In the genomic region with DNA sequence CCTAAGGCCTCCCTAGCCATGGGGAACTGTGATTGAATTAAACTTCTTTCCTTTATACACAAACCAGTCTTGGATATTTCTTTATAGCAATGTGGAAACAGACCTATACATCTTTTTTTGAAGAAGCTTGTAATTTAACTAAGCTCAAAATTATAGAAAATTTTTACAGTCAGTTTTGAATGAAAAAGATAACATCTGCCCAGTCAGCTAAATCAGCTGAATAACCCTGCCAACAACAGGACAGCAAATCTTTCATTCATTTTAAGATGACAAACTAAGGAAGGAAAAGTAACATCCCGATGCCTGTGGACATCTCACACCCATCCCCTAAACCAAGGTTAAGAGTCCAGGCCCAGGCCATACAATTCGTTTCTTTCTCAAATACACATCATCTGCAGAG, we compare ENCODE assay signal across 34 cellular contexts.
DNase-seq lines count a peak whose midpoint lies in the region; ATAC-seq, FAIRE-seq and TF ChIP-seq lines count a peak whose summit lies in the region.
"Had no signal": no experiment of that assay in that cellular context is flagged by ENCODE, and none has a peak within 500 bp of the region (broad histone marks: within the 10 kb centered on the region; RNA-seq: fewer than 3 reads in every experiment).

No MANE protein-coding gene starts in this region.

- FAIRE-seq in HepG2 (lab: Jason Lieb, UNC) = no peak
- FAIRE-seq in A549 (lab: Jason Lieb, UNC) = no peak
- FAIRE-seq: A204.1, D721Med had no signal

- WGBS in HepG2 (ENCODE audit: low lambda C conversion rate) = 0% methylated on average over 2 of the region's 2 CpGs
- 33% methylated on average over 2 of the region's 2 CpGs for WGBS in right lobe of liver (ENCODE audit: insufficient coverage, low coverage, low lambda C conversion rate, missing lambda C conversion rate)
- WGBS in A549 (ENCODE audit: missing lambda C conversion rate) = 5% methylated on average over 2 of the region's 2 CpGs
- no CpG with 5 or more reads among the region's 2 CpGs for WGBS in IMR-90 (ENCODE audit: extremely low coverage in 2 of 2, insufficient read length in 1 of 2), 2 experiments
- WGBS in mesenchymal stem cell = 52% methylated on average over 2 of the region's 2 CpGs

- no peak for ATAC-seq in HepG2
- ATAC-seq in right lobe of liver = no peak
- ATAC-seq in A549 = no peak
- no peak for ATAC-seq in IMR-90 (ENCODE audit: low read depth)
- ATAC-seq: CD8-positive, alpha-beta T cell had no signal

- in situ Hi-C loops in HepG2 (cut with HindIII; ENCODE audit: extremely low pct_ligation_motif_present, low pct_unique_long_range_greater_than_20kb) = no loop called here
- in situ Hi-C loops in IMR-90 (cut with MboI; ENCODE audit: low sequenced_read_pairs) = no loop called here

- H3K56ac ChIP-seq in IMR-90 (ENCODE audit: extremely low read depth, insufficient read depth, low read length) = no peak overlapping the region

- TF ChIP-seq RAD21 in HepG2 (CRISPR knock-in tag; IDR thresholded peaks at IDR 0.05) = no peak
- TF ChIP-seq RAD21 in A549 (conservative IDR thresholded peaks at IDR 0.05 in 1 of 2, IDR thresholded peaks at IDR 0.05 in 1 of 2) = no peak
- no peak for TF ChIP-seq RAD21 in IMR-90 (IDR thresholded peaks at IDR 0.05; ENCODE audit: low read length)

- POLR2A ChIA-PET in HepG2 (lab: Yijun Ruan, JAX) = no interaction called here
- POLR2A ChIA-PET in A549 (lab: Yijun Ruan, JAX) = no interaction called here
- POLR2A ChIA-PET in IMR-90 (lab: Charles Lee; ENCODE audit: unreplicated experiment) = no interaction called here

- no peak overlapping the region for H4K5ac ChIP-seq in IMR-90 (ENCODE audit: low read depth, low read length)

- no peaks in the 10 kb centered on the region for H3K79me2 ChIP-seq in HepG2 (ENCODE audit: insufficient read depth, low read length)

- H4K20me1 ChIP-seq in HepG2 (ENCODE audit: insufficient read depth, low read length) (no peaks in the 10 kb centered on the region), IMR-90 (ENCODE audit: insufficient read depth, low read length) (no peaks in the 10 kb centered on the region)
- H4K20me1 ChIP-seq: BLaER1; BLaER1 treated with 17β-estradiol and CSF1 and Interleukin-3, amounts not matched to agents 10 nM and 100 nM had no signal

- H3K79me1 ChIP-seq in IMR-90 (ENCODE audit: low read depth in 1 of 2, low read length in 2 of 2) (no peaks in the 10 kb centered on the region), mesenchymal stem cell (replicated peaks; ENCODE audit: low read length, poor library complexity, severe bottlenecking) (no peaks in the 10 kb centered on the region)

- H3K14ac ChIP-seq in IMR-90 (replicated peaks; ENCODE audit: low read depth, low read length) (no peak overlapping the region), mesenchymal stem cell (ENCODE audit: low read length in 2 of 2) (no peak overlapping the region)

- H3K4me3 ChIP-seq in HepG2 (replicated peaks in 1 of 3; ENCODE audit: insufficient read depth in 1 of 3, low read depth in 2 of 3, low read length in 3 of 3) = no peak overlapping the region
- no peak overlapping the region for H3K4me3 ChIP-seq in right lobe of liver
- no peak overlapping the region for H3K4me3 ChIP-seq in A549
- no peak overlapping the region for H3K4me3 ChIP-seq in IMR-90 (ENCODE audit: insufficient read depth, low read depth, low read length)
- H3K4me3 ChIP-seq in mesenchymal stem cell (ENCODE audit: insufficient read depth in 1 of 2, low read depth in 1 of 2, low read length in 2 of 2) = no peak overlapping the region
- H3K4me3 ChIP-seq: BLaER1; BLaER1 treated with 17β-estradiol and CSF1 and Interleukin-3, amounts not matched to agents 10 nM and 100 nM had no signal

- H2BK20ac ChIP-seq in IMR-90 (ENCODE audit: low read depth, low read length) = no peak overlapping the region

- H3K36me3 ChIP-seq in HepG2 (replicated peaks in 1 of 2; ENCODE audit: control insufficient read depth in 1 of 2, insufficient read depth in 2 of 2, low read length in 2 of 2) (no peaks in the 10 kb centered on the region), right lobe of liver (no peaks in the 10 kb centered on the region), IMR-90 (ENCODE audit: control insufficient read depth, insufficient read depth, low read length) (no peaks in the 10 kb centered on the region), mesenchymal stem cell (ENCODE audit: control insufficient read depth in 1 of 2, insufficient read depth in 2 of 2, low read depth in 1 of 2, low read length in 2 of 2) (no peaks in the 10 kb centered on the region)
- H3K36me3 ChIP-seq: BE2C; BLaER1; BLaER1 treated with 17β-estradiol and CSF1 and Interleukin-3, amounts not matched to agents 10 nM and 100 nM had no signal

- H4K91ac ChIP-seq in IMR-90 (ENCODE audit: insufficient read depth, low read depth, low read length) = no peak overlapping the region
- no peak overlapping the region for H4K91ac ChIP-seq in mesenchymal stem cell (ENCODE audit: low read length)

- H3K4me1 ChIP-seq in HepG2 (ENCODE audit: insufficient read depth, low read length) = no peaks in the 10 kb centered on the region
- no peaks in the 10 kb centered on the region for H3K4me1 ChIP-seq in right lobe of liver
- H3K4me1 ChIP-seq in A549 = no peaks in the 10 kb centered on the region
- H3K4me1 ChIP-seq in IMR-90 (ENCODE audit: control insufficient read depth, insufficient read depth, low read length) = no peaks in the 10 kb centered on the region
- H3K4me1 ChIP-seq in mesenchymal stem cell (ENCODE audit: control insufficient read depth, insufficient read depth, low read depth, low read length) = no peaks in the 10 kb centered on the region
- H3K4me1 ChIP-seq: BE2C; BLaER1; BLaER1 treated with 17β-estradiol and CSF1 and Interleukin-3, amounts not matched to agents 10 nM and 100 nM; Caco-2 had no signal

- TF ChIP-seq CTCF in HepG2 (CRISPR knock-in tag; IDR thresholded peaks at IDR 0.05) (no peak), right lobe of liver (IDR thresholded peaks at IDR 0.05) (no peak), A549 (IDR thresholded peaks at IDR 0.05) (no peak), IMR-90 (conservative IDR thresholded peaks at IDR 0.05; ENCODE audit: low read depth, low read length) (no peak)

- H3K9me1 ChIP-seq in IMR-90 (ENCODE audit: insufficient read depth, low read length) = no peaks in the 10 kb centered on the region

- H3K27me3 ChIP-seq in HepG2 (ENCODE audit: control insufficient read depth in 1 of 2, insufficient read depth in 2 of 2, low read length in 2 of 2) (no peaks in the 10 kb centered on the region), right lobe of liver (no peaks in the 10 kb centered on the region), IMR-90 (ENCODE audit: control insufficient read depth, insufficient read depth, low read length) (no peaks in the 10 kb centered on the region), mesenchymal stem cell (ENCODE audit: control insufficient read depth in 1 of 2, insufficient read depth in 1 of 2, low read length in 2 of 2) (no peaks in the 10 kb centered on the region)
- H3K27me3 ChIP-seq: BE2C; BLaER1; BLaER1 treated with 17β-estradiol and CSF1 and Interleukin-3, amounts not matched to agents 10 nM and 100 nM had no signal

- dilution Hi-C loops in IMR-90 (cut with HindIII; ENCODE audit: low sequenced_read_pairs, unreplicated experiment) = no loop called here

- BruUV-seq in HepG2 (replicated peaks; lab: Mats Ljungman, UMichigan) (no TSS peak), IMR-90 (replicated peaks; lab: Mats Ljungman, UMichigan) (no TSS peak)

- H2AK9ac ChIP-seq in IMR-90 (replicated peaks; ENCODE audit: low read depth, low read length, poor library complexity) = no peak overlapping the region

- intact Hi-C loops in HepG2 (cut with micrococcal nuclease; ENCODE audit: unreplicated experiment) (no loop called here), right lobe of liver (cut with DNase I) (no loop called here), IMR-90 (cut with micrococcal nuclease) (no loop called here)

- TF ChIP-seq EP300 in HepG2 (IDR thresholded peaks at IDR 0.05; ENCODE audit: low read depth in 2 of 2, low read length in 2 of 2) = no peak
- TF ChIP-seq EP300 in HepG2 (CRISPR knock-in tag; IDR thresholded peaks at IDR 0.05; ENCODE audit: borderline replicate concordance) = no peak
- TF ChIP-seq EP300 in A549 (IDR thresholded peaks at IDR 0.05) = no peak

- H3K18ac ChIP-seq in IMR-90 (ENCODE audit: low read depth, low read length) = no peak overlapping the region
- no peak overlapping the region for H3K18ac ChIP-seq in mesenchymal stem cell (ENCODE audit: low read depth in 1 of 2, low read length in 2 of 2)

- H3K4ac ChIP-seq in IMR-90 (ENCODE audit: low read depth, low read length) (no peak overlapping the region), mesenchymal stem cell (ENCODE audit: low read depth in 1 of 2, low read length in 2 of 2) (no peak overlapping the region)

- no peak overlapping the region for H2BK15ac ChIP-seq in IMR-90 (ENCODE audit: low read depth, low read length)
- no peak overlapping the region for H2BK15ac ChIP-seq in mesenchymal stem cell (ENCODE audit: low read depth, poor library complexity, severe bottlenecking)

- H3K9me3 ChIP-seq in HepG2 (ENCODE audit: low read length) (peaks cover 48% of the 10 kb centered on the region), right lobe of liver (no peaks in the 10 kb centered on the region), A549 (0 out of 3 replicates have a peak, but pooled peaks cover 5% of the 10 kb centered on the region), IMR-90 (ENCODE audit: control insufficient read depth, insufficient read depth, low read length) (no peaks in the 10 kb centered on the region), mesenchymal stem cell (ENCODE audit: control insufficient read depth, low read length) (peaks cover 14% of the 10 kb centered on the region)
- H3K9me3 ChIP-seq: BE2C, Caco-2 had no signal

- CTCF ChIA-PET in HepG2 (lab: Yijun Ruan, JAX; ENCODE audit: low intra/inter-chr PET ratio, low total read pairs) (no interaction called here), A549 (lab: Yijun Ruan, JAX) (no interaction called here), IMR-90 (lab: Yijun Ruan, JAX) (no interaction called here)

- H3K23ac ChIP-seq in IMR-90 (ENCODE audit: low read depth, low read length) (no peak overlapping the region), mesenchymal stem cell (ENCODE audit: low read length in 2 of 2) (no peak overlapping the region)

- H2BK12ac ChIP-seq in mesenchymal stem cell (ENCODE audit: low read length in 2 of 2) = no peak overlapping the region

- H3K27ac ChIP-seq in HepG2 (ENCODE audit: extremely low read length, insufficient read depth, low read length) (no peak overlapping the region), right lobe of liver (no peak overlapping the region), A549 (no peak overlapping the region), IMR-90 (ENCODE audit: insufficient read depth, low read length) (no peak overlapping the region), mesenchymal stem cell (ENCODE audit: low read length, poor library complexity, severe bottlenecking) (no peak overlapping the region)
- H3K27ac ChIP-seq: 22Rv1; BLaER1; BLaER1 treated with 17β-estradiol and CSF1 and Interleukin-3, amounts not matched to agents 10 nM and 100 nM; C4-2B had no signal

- H2AFZ ChIP-seq in HepG2 (ENCODE audit: low read length) (no peak overlapping the region), IMR-90 (replicated peaks; ENCODE audit: low read length, poor library complexity) (no peak overlapping the region), mesenchymal stem cell (ENCODE audit: low read depth, low read length) (no peak overlapping the region)

- no peak overlapping the region for H2AK5ac ChIP-seq in IMR-90 (ENCODE audit: low read depth, low read length)
- H2AK5ac ChIP-seq in mesenchymal stem cell (ENCODE audit: low read length, severe bottlenecking) = no peak overlapping the region

- TF ChIP-seq POLR2A in HepG2 (IDR thresholded peaks at IDR 0.05; ENCODE audit: insufficient read depth in 1 of 2, low read depth in 2 of 2, low read length in 2 of 2) (no peak), right lobe of liver (IDR thresholded peaks at IDR 0.05) (no peak), A549 (IDR thresholded peaks at IDR 0.05; ENCODE audit: low read length) (no peak), IMR-90 (IDR thresholded peaks at IDR 0.05; ENCODE audit: low read depth, low read length) (no peak)

- H2BK120ac ChIP-seq in IMR-90 (ENCODE audit: low read depth, low read length) (no peak overlapping the region), mesenchymal stem cell (ENCODE audit: low read depth, low read length) (no peak overlapping the region)

- H3K9ac ChIP-seq in HepG2 (ENCODE audit: insufficient read depth, low read depth, low read length) = no peak overlapping the region
- no peak overlapping the region for H3K9ac ChIP-seq in IMR-90 (ENCODE audit: low read depth, low read length)
- no peak overlapping the region for H3K9ac ChIP-seq in mesenchymal stem cell (ENCODE audit: low read length)
- H3K9ac ChIP-seq: BLaER1; BLaER1 treated with 17β-estradiol and CSF1 and Interleukin-3, amounts not matched to agents 10 nM and 100 nM had no signal

- no peak overlapping the region for H4K8ac ChIP-seq in IMR-90 (ENCODE audit: low read depth in 2 of 2, low read length in 2 of 2)
- H4K8ac ChIP-seq in mesenchymal stem cell (ENCODE audit: low read length) = no peak overlapping the region

- no peak for DNase-seq in HepG2 (ENCODE audit: low spot score)
- no peak for DNase-seq in right lobe of liver
- DNase-seq in A549 (ENCODE audit: low read depth in 1 of 2, low spot score in 1 of 2) = no peak
- no peak for DNase-seq in IMR-90
- DNase-seq in myocyte (ENCODE audit: low read depth) = peak; percentile 17
- no peak for DNase-seq in NCI-H1930 (lab: John Stamatoyannopoulos, UW)
- no peak for DNase-seq in mesenchymal stem cell
- no peak for DNase-seq in superior temporal gyrus (ENCODE audit: extremely low spot score)
- DNase-seq: 8988T; ACHN; AML-193; BE2C; C1 segment of cervical spinal cord; Caco-2; Calu3; CD4-positive, alpha-beta memory T cell; CD4-positive, alpha-beta T cell; CD4-positive, CD25-positive, alpha-beta regulatory T cell; CD8-positive, alpha-beta memory T cell; CD8-positive, alpha-beta T cell; COR-L47; DMS 273 treated with DMSO at 0.1 percent for 48 hours; DMS153; DMS53; DMS79; DMS79 treated with DMSO at 0.1 percent for 48 hours; DND-41; EL had no signal

- H3K4me2 ChIP-seq in HepG2 (ENCODE audit: low read depth, low read length) (no peak overlapping the region), A549 (no peak overlapping the region), IMR-90 (ENCODE audit: low read depth, low read length) (no peak overlapping the region), mesenchymal stem cell (ENCODE audit: low read length, poor library complexity, severe bottlenecking) (no peak overlapping the region)
- H3K4me2 ChIP-seq: BLaER1; BLaER1 treated with 17β-estradiol and CSF1 and Interleukin-3, amounts not matched to agents 10 nM and 100 nM had no signal

- H2BK5ac ChIP-seq in IMR-90 (ENCODE audit: low read depth, low read length, poor library complexity, severe bottlenecking) (no peak overlapping the region), mesenchymal stem cell (ENCODE audit: low read depth, low read length, poor library complexity, severe bottlenecking) (no peak overlapping the region)

Comparison
In these comparisons a context has a peak if more than half of its experiments do, and no peak if none do; other contexts are left out.
1. Of the 38 proteins assayed by ChIP-seq in both HepG2 and A549: peak only in HepG2: none; only in A549: none; in both: MAFK; in neither: 37.